In genomic region chr7:148727501-148728278, GRCh38 we compare ENCODE assay signal across 20 cellular contexts. TPM values are rescaled to one million over a fixed set of nuclear protein-coding genes. Genes with fewer than 3 reads are reported as not detected.
DNase-seq lines count a peak whose midpoint lies in the region; ATAC-seq and TF ChIP-seq lines count a peak whose summit lies in the region.
"Had no signal": no experiment of that assay in that cellular context is flagged by ENCODE, and none has a peak within 500 bp of the region (broad histone marks: within the 10 kb centered on the region; RNA-seq: fewer than 3 reads in every experiment).

No MANE protein-coding gene starts in this region.

- WGBS in mesendoderm (ENCODE audit: extremely low coverage, insufficient coverage, low lambda C conversion rate): no CpG with 5 or more reads among the region's 11 CpGs

- peaks cover 63 to 83% (median 76%) of the 10 kb centered on the region in 3 donors for H3K4me1 Mint-ChIP-seq in CD8-positive, alpha-beta memory T cell
- peaks cover 53% of the 10 kb centered on the region for H3K4me1 Mint-ChIP-seq in activated CD8-positive, alpha-beta T cell treated with anti-CD3 and anti-CD28 coated beads for 36 hours (ENCODE audit: low read depth)

- no peak for DNase-seq in CD8-positive, alpha-beta memory T cell
- peak; percentile 46 for DNase-seq in activated CD8-positive, alpha-beta T cell treated with anti-CD3 and anti-CD28 coated beads for 36 hours
- DNase-seq in mesendoderm (peak; percentile 38), GOT3 (lab: John Stamatoyannopoulos, UW) (no peak), NCI-H82 treated with DMSO at 0.1 percent for 48 hours (lab: John Stamatoyannopoulos, UW; ENCODE audit: unreplicated experiment) (no peak), SIG-M5 (lab: John Stamatoyannopoulos, UW) (no peak), KG1 (lab: John Stamatoyannopoulos, UW) (no peak)
- DNase-seq: adrenal gland; C1 segment of cervical spinal cord; GM23248; heart left ventricle; Karpas-422; left lung; NCI-H146; NCI-H510A; right lobe of liver; stimulated activated CD4-positive, alpha-beta T cell treated with anti-CD3 and anti-CD28 coated beads, Interleukin-4, amount 100 ng/mL, for 4 hours; stimulated activated naive CD4-positive, alpha-beta T cell had no signal

- peak; percentile 59 for ATAC-seq in GM18868 (IDR thresholded peaks at IDR 0.05; ENCODE audit: unreplicated experiment)
- peak; percentile 74 for ATAC-seq in activated CD8-positive, alpha-beta T cell treated with anti-CD3 and anti-CD28 coated beads for 36 hours
- ATAC-seq: heart left ventricle, left lung, right lobe of liver had no signal

- H3K27ac ChIP-seq in CD8-positive, alpha-beta memory T cell (ENCODE audit: low read depth, low read length): no peak overlapping the region
- H3K27ac ChIP-seq in mesendoderm (ENCODE audit: low read depth, low read length): no peak overlapping the region
- H3K27ac ChIP-seq: adrenal gland, GM23248, heart left ventricle, left lung, right lobe of liver had no signal

- no peaks in the 10 kb centered on the region for H3K27me3 Mint-ChIP-seq in CD8-positive, alpha-beta memory T cell
- no peaks in the 10 kb centered on the region for H3K27me3 Mint-ChIP-seq in activated CD8-positive, alpha-beta T cell treated with anti-CD3 and anti-CD28 coated beads for 36 hours

- H3K27ac Mint-ChIP-seq in CD8-positive, alpha-beta memory T cell: peak overlapping the region in 7 of 8 donors; percentile 4 to 75 (median 32)
- H3K27ac Mint-ChIP-seq in activated CD8-positive, alpha-beta T cell treated with anti-CD3 and anti-CD28 coated beads for 36 hours: peak overlapping the region; percentile 65

- no peak overlapping the region for H3K23ac ChIP-seq in mesendoderm (ENCODE audit: low read length)

- no peaks in the 10 kb centered on the region for H3K9me3 ChIP-seq in CD8-positive, alpha-beta memory T cell (ENCODE audit: low read length)
- H3K9me3 ChIP-seq: adrenal gland, heart left ventricle, left lung, right lobe of liver had no signal

- peak overlapping the region in 5 of 7 donors; percentile 4 to 67 (median 11) for H3K4me3 Mint-ChIP-seq in CD8-positive, alpha-beta memory T cell
- H3K4me3 Mint-ChIP-seq in activated CD8-positive, alpha-beta T cell treated with anti-CD3 and anti-CD28 coated beads for 36 hours: no peak overlapping the region
- H3K4me3 Mint-ChIP-seq: neural crest cell had no signal

- peaks cover 6 to 32% (median 8%) of the 10 kb centered on the region in 3 donors for H3K36me3 Mint-ChIP-seq in CD8-positive, alpha-beta memory T cell
- H3K36me3 Mint-ChIP-seq in activated CD8-positive, alpha-beta T cell treated with anti-CD3 and anti-CD28 coated beads for 36 hours (ENCODE audit: low read depth): peaks cover 22% of the 10 kb centered on the region

- H3K9ac ChIP-seq in mesendoderm (ENCODE audit: low read length): no peak overlapping the region
- H3K9ac ChIP-seq: GM23248 had no signal

- intact Hi-C loops in activated CD8-positive, alpha-beta T cell treated with anti-CD3 and anti-CD28 coated beads for 36 hours (cut with micrococcal nuclease): no loop called here

- H3K27me3 ChIP-seq in CD8-positive, alpha-beta memory T cell (ENCODE audit: insufficient read depth, low read length, poor library complexity, severe bottlenecking): no peaks in the 10 kb centered on the region
- H3K27me3 ChIP-seq in mesendoderm (ENCODE audit: insufficient read depth, low read length, poor library complexity): no peaks in the 10 kb centered on the region
- H3K27me3 ChIP-seq: adrenal gland, heart left ventricle, left lung, right lobe of liver had no signal

- no peak overlapping the region for H3K18ac ChIP-seq in mesendoderm (ENCODE audit: low read length)

- H2BK5ac ChIP-seq in mesendoderm (ENCODE audit: low read length): no peak overlapping the region

- no peak overlapping the region for H4K8ac ChIP-seq in mesendoderm (ENCODE audit: low read depth, low read length)

- H3K4me2 ChIP-seq in mesendoderm (ENCODE audit: low read length): no peak overlapping the region

- peaks cover 12% of the 10 kb centered on the region for H3K79me1 ChIP-seq in mesendoderm (ENCODE audit: low read length)

- CTCF ChIA-PET in CD8-positive, alpha-beta memory T cell (lab: Charles Lee): no interaction called here
- CTCF ChIA-PET in activated CD8-positive, alpha-beta T cell treated with anti-CD3 and anti-CD28 coated beads for 36 hours (lab: Charles Lee): interaction anchor here (0.6 to 1.9 kb wide), 2 partner anchors 24 to 152 kb away, joined by 3 to 7 read pairs; no protein-coding TSS in a partner anchor

- no peak overlapping the region for H2BK15ac ChIP-seq in mesendoderm (replicated peaks; ENCODE audit: low read depth)

- TF ChIP-seq CTCF in activated CD8-positive, alpha-beta T cell treated with anti-CD3 and anti-CD28 coated beads for 36 hours (IDR thresholded peaks at IDR 0.05): no peak

- H3K4ac ChIP-seq in mesendoderm (ENCODE audit: low read depth, low read length): no peak overlapping the region

- no peak overlapping the region for H3K4me3 ChIP-seq in CD8-positive, alpha-beta memory T cell (ENCODE audit: low read length)
- H3K4me3 ChIP-seq in mesendoderm (ENCODE audit: low read length): no peak overlapping the region
- H3K4me3 ChIP-seq: adrenal gland, GM23248, heart left ventricle, left lung, right lobe of liver had no signal

- peaks cover 51% of the 10 kb centered on the region for H3K4me1 ChIP-seq in CD8-positive, alpha-beta memory T cell (ENCODE audit: insufficient read depth, low read length)
- peaks cover 2% of the 10 kb centered on the region for H3K4me1 ChIP-seq in mesendoderm (ENCODE audit: control insufficient read depth, low read depth, low read length)

- H3K36me3 ChIP-seq in CD8-positive, alpha-beta memory T cell (ENCODE audit: insufficient read depth, low read length): peaks cover 8% of the 10 kb centered on the region
- no peaks in the 10 kb centered on the region for H3K36me3 ChIP-seq in mesendoderm (ENCODE audit: control insufficient read depth, insufficient read depth, low read length)

- H3K56ac ChIP-seq in mesendoderm (ENCODE audit: low read length): no peak overlapping the region

- H3K79me2 ChIP-seq in mesendoderm (ENCODE audit: control insufficient read depth, insufficient read depth, low read length): peaks cover 63% of the 10 kb centered on the region

- no peak overlapping the region for H2AK5ac ChIP-seq in mesendoderm (ENCODE audit: low read length)

- no peaks in the 10 kb centered on the region for H3K9me3 Mint-ChIP-seq in CD8-positive, alpha-beta memory T cell
- H3K9me3 Mint-ChIP-seq in activated CD8-positive, alpha-beta T cell treated with anti-CD3 and anti-CD28 coated beads for 36 hours: no peaks in the 10 kb centered on the region
- H3K9me3 Mint-ChIP-seq: neural crest cell had no signal

- no peak overlapping the region for H2BK120ac ChIP-seq in mesendoderm (ENCODE audit: low read depth, low read length)

- H4K5ac ChIP-seq in mesendoderm (ENCODE audit: low read length): no peak overlapping the region

- POLR2A ChIA-PET in CD8-positive, alpha-beta memory T cell (lab: Charles Lee): no interaction called here
- POLR2A ChIA-PET in activated CD8-positive, alpha-beta T cell treated with anti-CD3 and anti-CD28 coated beads for 36 hours (lab: Charles Lee): interaction anchor here (2.5 kb wide), 1 partner anchor 29 kb away, joined by 9 read pairs; the partner anchor contains the start of gene CUL1

RNA-seq across cellular contexts. Expression of gene CUL1, which starts 29.0 kb away (rescaled TPM):
- 10 to 100 TPM; 92.2 to 93.4 TPM for total RNA-seq in CD8-positive, alpha-beta memory T cell
- polyA plus RNA-seq in CD8-positive, alpha-beta memory T cell: 58.3 TPM
- total RNA-seq in activated CD8-positive, alpha-beta T cell treated with anti-CD3 and anti-CD28 coated beads for 36 hours: 10 to 100 TPM; 60.6 to 61.2 TPM
- polyA plus RNA-seq in mesendoderm (2013, experiment 1 of 2): 69.2 TPM
- 70.6 TPM for polyA plus RNA-seq in mesendoderm (2013, experiment 2 of 2)

Comparison
In these comparisons a context has a peak if more than half of its experiments do, and no peak if none do; other contexts are left out.
1. DNase-seq: peak in activated CD8-positive, alpha-beta T cell treated with anti-CD3 and anti-CD28 coated beads for 36 hours (single experiment) and mesendoderm (single experiment); none in CD8-positive, alpha-beta memory T cell (0 of 5), GOT3 (single experiment), NCI-H82 treated with DMSO at 0.1 percent for 48 hours (single experiment), SIG-M5 (single experiment) and KG1 (single experiment).